ENCODE assay signal across 9 cellular contexts in genomic region chr1:150973258-150973825, GRCh38. TPM values are rescaled to one million over a fixed set of nuclear protein-coding genes. Genes with fewer than 3 reads are reported as not detected.
A peak's percentile ranks its signal among the peaks of the same experiment; 100 is the strongest.
DNase-seq lines count a peak whose midpoint lies in the region; ATAC-seq and TF ChIP-seq lines count a peak whose summit lies in the region.
"Had no signal": no experiment of that assay in that cellular context is flagged by ENCODE, and none has a peak within 500 bp of the region (broad histone marks: within the 10 kb centered on the region; RNA-seq: fewer than 3 reads in every experiment).

No MANE protein-coding gene starts in this region.

- RAD21 ChIA-PET in HCT116 (lab: Charles Lee; ENCODE audit: low non-redundant PET in 1 of 2, low total read pairs in 2 of 2, uncharacterized antibody in 2 of 2, unreplicated experiment in 2 of 2), result no interaction called here

- no peaks in the 10 kb centered on the region for H3K27me3 Mint-ChIP-seq in activated naive CD8-positive, alpha-beta T cell
- no peaks in the 10 kb centered on the region for H3K27me3 Mint-ChIP-seq in stimulated activated naive CD8-positive, alpha-beta T cell treated with anti-CD3 and anti-CD28 coated beads, Interleukin-15, amount 100 ng/mL, for 72 hours

- no peak for ATAC-seq in HCT116
- peak; percentile 15 for ATAC-seq in stimulated activated naive CD8-positive, alpha-beta T cell treated with anti-CD3 and anti-CD28 coated beads, Interleukin-15, amount 100 ng/mL, for 72 hours
- no peak for ATAC-seq in HG03342 (IDR thresholded peaks at IDR 0.05; ENCODE audit: unreplicated experiment)

- H3K36me3 ChIP-seq in ACC112 (ENCODE audit: insufficient read depth, low read length), result no peaks in the 10 kb centered on the region
- H3K36me3 ChIP-seq in HCT116 (ENCODE audit: control insufficient read depth in 1 of 2, insufficient read depth in 2 of 2, low read length in 2 of 2), result peaks cover 0 to 8% of the 10 kb centered on the region in 2 experiments; a peak in 2 of 4 replicates
- peaks cover 7% of the 10 kb centered on the region for H3K36me3 ChIP-seq in iPS-20b (ENCODE audit: insufficient read depth, low read depth, low read length)

- H3K79me2 ChIP-seq in ACC112 (ENCODE audit: control insufficient read depth, insufficient read depth, low read length, unreplicated experiment) (peaks cover 58% of the 10 kb centered on the region), HCT116 (ENCODE audit: insufficient read depth, low read length) (peaks cover 59% of the 10 kb centered on the region)

- no peaks in the 10 kb centered on the region for H3K9me3 Mint-ChIP-seq in activated naive CD8-positive, alpha-beta T cell (ENCODE audit: low read depth)
- H3K9me3 Mint-ChIP-seq in stimulated activated naive CD8-positive, alpha-beta T cell treated with anti-CD3 and anti-CD28 coated beads, Interleukin-15, amount 100 ng/mL, for 72 hours, result no peaks in the 10 kb centered on the region

- TF ChIP-seq RAD21 in HCT116 (IDR thresholded peaks at IDR 0.05; ENCODE audit: low read depth), result no peak

- H2AFZ ChIP-seq in ACC112 (ENCODE audit: low read length, unreplicated experiment), result no peak overlapping the region
- no peak overlapping the region for H2AFZ ChIP-seq in HCT116 (ENCODE audit: low read depth, low read length, poor library complexity, severe bottlenecking)

- H3K27ac ChIP-seq in ACC112 (ENCODE audit: low read depth, low read length) (peak overlapping the region; percentile 64), HCT116 (ENCODE audit: low read depth, low read length) (peak overlapping the region; percentile 79), iPS-20b (ENCODE audit: low read length) (no peak overlapping the region)

- POLR2A ChIA-PET in HCT116 (lab: Charles Lee), result interaction anchor here (1.6 kb wide), 1 partner anchor 344 kb away, joined by 4 read pairs; the partner anchor contains the start of gene ENSA

- TF ChIP-seq POLR2A in HCT116 (IDR thresholded peaks at IDR 0.05; ENCODE audit: borderline replicate concordance, extremely low read depth, insufficient read depth, insufficient read length), result no peak

- no TSS peak for BruUV-seq in HCT116 (replicated peaks; lab: Mats Ljungman, UMichigan)

- no peaks in the 10 kb centered on the region for H3K9me2 ChIP-seq in HCT116 (ENCODE audit: insufficient read depth)

- intact Hi-C loops in HCT116 (cut with micrococcal nuclease), result no loop called here

- no peak for TF ChIP-seq CTCF in HCT116 (IDR thresholded peaks at IDR 0.05 in 2 of 3, conservative IDR thresholded peaks at IDR 0.05 in 1 of 3; ENCODE audit: borderline replicate concordance in 1 of 3, insufficient read depth in 1 of 3, low read depth in 2 of 3, low read length in 2 of 3)

- DNase-seq in HCT116 (ENCODE audit: low read depth, low spot score) (no peak), glomerular visceral epithelial cell (ENCODE audit: extremely low spot score) (no peak), NCI-H2227 (lab: John Stamatoyannopoulos, UW; ENCODE audit: unreplicated experiment) (no peak)
- DNase-seq in stimulated activated naive CD8-positive, alpha-beta T cell treated with anti-CD3 and anti-CD28 coated beads, Interleukin-15, amount 100 ng/mL, for 72 hours, result peak; percentile 27 to 38

- H3K27me3 ChIP-seq in ACC112 (ENCODE audit: insufficient read depth, low read length) (no peaks in the 10 kb centered on the region), HCT116 (ENCODE audit: insufficient read depth, low read length) (no peaks in the 10 kb centered on the region), iPS-20b (ENCODE audit: insufficient read depth, low read length) (no peaks in the 10 kb centered on the region; the same call in 1 of the 2 replicates)

- peak overlapping the region; percentile 90 for H3K27ac Mint-ChIP-seq in activated naive CD8-positive, alpha-beta T cell
- peak overlapping the region; percentile 87 to 94 for H3K27ac Mint-ChIP-seq in stimulated activated naive CD8-positive, alpha-beta T cell treated with anti-CD3 and anti-CD28 coated beads, Interleukin-15, amount 100 ng/mL, for 72 hours

- H3K4me2 ChIP-seq in HCT116 (ENCODE audit: low read length), result peak overlapping the region; percentile 89

- H3K4me1 ChIP-seq in ACC112 (ENCODE audit: control insufficient read depth, insufficient read depth, low read length, unreplicated experiment), result peaks cover 56% of the 10 kb centered on the region
- peaks cover 43 to 62% of the 10 kb centered on the region in 2 experiments for H3K4me1 ChIP-seq in HCT116 (ENCODE audit: control insufficient read depth in 1 of 2, insufficient read depth in 2 of 2, low read length in 2 of 2)
- peaks cover 39% of the 10 kb centered on the region for H3K4me1 ChIP-seq in iPS-20b (ENCODE audit: insufficient read depth, low read length)

- 0 out of 2 replicates have a peak, but pooled peaks cover 4% of the 10 kb centered on the region for H4K20me1 ChIP-seq in HCT116 (ENCODE audit: insufficient read depth)

- H3K4me3 Mint-ChIP-seq in activated naive CD8-positive, alpha-beta T cell, result peak overlapping the region; percentile 93
- H3K4me3 Mint-ChIP-seq in stimulated activated naive CD8-positive, alpha-beta T cell treated with anti-CD3 and anti-CD28 coated beads, Interleukin-15, amount 100 ng/mL, for 72 hours, result peak overlapping the region; percentile 82 to 94

- peaks cover 56% of the 10 kb centered on the region for H3K4me1 Mint-ChIP-seq in activated naive CD8-positive, alpha-beta T cell (ENCODE audit: low read depth)
- H3K4me1 Mint-ChIP-seq in stimulated activated naive CD8-positive, alpha-beta T cell treated with anti-CD3 and anti-CD28 coated beads, Interleukin-15, amount 100 ng/mL, for 72 hours, result peaks cover 79% of the 10 kb centered on the region

- H3K36me3 Mint-ChIP-seq in activated naive CD8-positive, alpha-beta T cell, result no peaks in the 10 kb centered on the region

- H3K9ac ChIP-seq in HCT116 (ENCODE audit: low read length) (peak overlapping the region; percentile 92), iPS-20b (ENCODE audit: low read depth, low read length) (peak overlapping the region; percentile 94)

- CTCF ChIA-PET in HCT116 (lab: Charles Lee), result no interaction called here

- peak overlapping the region; percentile 99 for H3K4me3 ChIP-seq in ACC112 (ENCODE audit: low read depth, low read length)
- H3K4me3 ChIP-seq in HCT116 (replicated peaks in 1 of 2; ENCODE audit: low read depth in 1 of 2, low read length in 2 of 2), result peak overlapping the region; percentile 84
- H3K4me3 ChIP-seq in iPS-20b (ENCODE audit: low read length), result peak overlapping the region; percentile 97

- H3K9me3 ChIP-seq in HCT116 (ENCODE audit: control insufficient read depth in 1 of 2, insufficient read depth in 1 of 2, low read depth in 1 of 2, low read length in 2 of 2) (no peaks in the 10 kb centered on the region), iPS-20b (ENCODE audit: insufficient read depth, low read depth, low read length) (no peaks in the 10 kb centered on the region)

TF ChIP-seq in HCT116, 20 proteins besides CTCF, POLR2A, EP300 and RAD21:
- TF ChIP-seq ATF3 (IDR thresholded peaks at IDR 0.05), result no peak
- no peak for TF ChIP-seq JUND (IDR thresholded peaks at IDR 0.05)
- no peak for TF ChIP-seq EGR1 (IDR thresholded peaks at IDR 0.05; ENCODE audit: low read depth)
- TF ChIP-seq ELF1 (IDR thresholded peaks at IDR 0.05; ENCODE audit: borderline replicate concordance, low read depth), result no peak
- no peak for TF ChIP-seq REST (IDR thresholded peaks at IDR 0.05; ENCODE audit: low read depth)
- TF ChIP-seq EZH2 (IDR thresholded peaks at IDR 0.05), result no peak
- no peak for TF ChIP-seq MAX (IDR thresholded peaks at IDR 0.05)
- no peak for TF ChIP-seq FOSL1 (IDR thresholded peaks at IDR 0.05; ENCODE audit: low read depth)
- no peak for TF ChIP-seq YY1 (IDR thresholded peaks at IDR 0.05; ENCODE audit: extremely low read depth, insufficient replicate concordance, low read depth, low read length)
- no peak for TF ChIP-seq CEBPB (IDR thresholded peaks at IDR 0.05; ENCODE audit: low read depth)

RNA-seq across cellular contexts. Expression of gene CERS2, which starts 1.3 kb away (rescaled TPM):
- total RNA-seq in HCT116 (2021; ENCODE audit: unreplicated experiment), result 218 TPM
- 162 and 205 TPM in 2 replicates for polyA plus RNA-seq in HCT116 (2012)

RNA-seq across cellular contexts. Expression of gene ANXA9, which starts 8.8 kb away (rescaled TPM):
- 2.7 TPM for total RNA-seq in HCT116 (2021; ENCODE audit: unreplicated experiment)
- polyA plus RNA-seq in HCT116 (2012), result 3.1 and 3.5 TPM in 2 replicates
- total RNA-seq: myocyte had no signal

RNA-seq across cellular contexts. Expression of gene MINDY1, which starts 33.4 kb away (rescaled TPM):
- 1.2 TPM for total RNA-seq in HCT116 (2021; ENCODE audit: unreplicated experiment)
- 1.5 and 2.0 TPM in 2 replicates for polyA plus RNA-seq in HCT116 (2012)

RNA-seq across cellular contexts. Expression of gene PRUNE1, which starts 34.9 kb away (rescaled TPM):
- 20.2 TPM for total RNA-seq in HCT116 (2021; ENCODE audit: unreplicated experiment)
- 12.5 and 16.3 TPM in 2 replicates for polyA plus RNA-seq in HCT116 (2012)

RNA-seq across cellular contexts. Expression of gene SETDB1, which starts 47.2 kb away (rescaled TPM):
- 54.3 TPM for total RNA-seq in HCT116 (2021; ENCODE audit: unreplicated experiment)
- 38.0 and 44.1 TPM in 2 replicates for polyA plus RNA-seq in HCT116 (2012)

Comparison
In these comparisons a context has a peak if more than half of its experiments do, and no peak if none do; other contexts are left out.
1. DNase-seq: peak in stimulated activated naive CD8-positive, alpha-beta T cell treated with anti-CD3 and anti-CD28 coated beads, Interleukin-15, amount 100 ng/mL, for 72 hours (2 of 2); none in HCT116 (single experiment), glomerular visceral epithelial cell (single experiment) and NCI-H2227 (single experiment).
2. Peak in every context shown above with its lines, with median percentiles within 50 percentile points of each other: H3K4me3 ChIP-seq.